ENCODE assay signal across 2 cellular contexts in the genomic region with DNA sequence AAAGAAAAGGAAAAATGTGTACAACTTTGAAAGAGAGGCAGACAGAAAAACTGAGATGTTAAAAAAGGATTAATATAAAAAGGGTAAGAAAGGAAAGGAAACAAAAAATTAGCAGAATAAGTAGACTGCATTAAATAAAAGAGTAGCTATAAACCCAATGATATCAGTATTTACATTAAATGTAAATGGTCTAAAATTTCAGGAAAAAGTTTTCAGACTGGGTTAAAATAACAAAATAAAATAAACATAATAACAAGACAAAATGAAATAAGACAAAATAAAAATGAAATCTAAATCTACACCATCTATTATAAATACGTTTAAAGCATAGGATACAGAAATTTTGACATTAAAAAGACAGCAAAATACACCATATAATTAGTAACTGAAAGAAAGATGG.
TF ChIP-seq lines count a peak whose summit lies in the region.

No MANE protein-coding gene starts in this region.

TF ChIP-seq in A549, 52 proteins besides CTCF, POLR2A, EP300 and RAD21 (continued from another document):
- no peak for TF ChIP-seq CEBPB (IDR thresholded peaks at IDR 0.05)
- no peak for TF ChIP-seq RNF2 (IDR thresholded peaks at IDR 0.05; ENCODE audit: borderline replicate concordance, low read depth)
- no peak for TF ChIP-seq MYC (IDR thresholded peaks at IDR 0.05; ENCODE audit: borderline replicate concordance, low read length)
- TF ChIP-seq ZC3H11A (IDR thresholded peaks at IDR 0.05): no peak
- TF ChIP-seq, protein P1, sequence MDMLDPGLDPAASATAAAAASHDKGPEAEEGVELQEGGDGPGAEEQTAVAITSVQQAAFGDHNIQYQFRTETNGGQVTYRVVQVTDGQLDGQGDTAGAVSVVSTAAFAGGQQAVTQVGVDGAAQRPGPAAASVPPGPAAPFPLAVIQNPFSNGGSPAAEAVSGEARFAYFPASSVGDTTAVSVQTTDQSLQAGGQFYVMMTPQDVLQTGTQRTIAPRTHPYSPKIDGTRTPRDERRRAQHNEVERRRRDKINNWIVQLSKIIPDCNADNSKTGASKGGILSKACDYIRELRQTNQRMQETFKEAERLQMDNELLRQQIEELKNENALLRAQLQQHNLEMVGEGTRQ (IDR thresholded peaks at IDR 0.05): no peak
- TF ChIP-seq KDM1A (IDR thresholded peaks at IDR 0.05; ENCODE audit: low read depth): no peak
- TF ChIP-seq, protein P2, sequence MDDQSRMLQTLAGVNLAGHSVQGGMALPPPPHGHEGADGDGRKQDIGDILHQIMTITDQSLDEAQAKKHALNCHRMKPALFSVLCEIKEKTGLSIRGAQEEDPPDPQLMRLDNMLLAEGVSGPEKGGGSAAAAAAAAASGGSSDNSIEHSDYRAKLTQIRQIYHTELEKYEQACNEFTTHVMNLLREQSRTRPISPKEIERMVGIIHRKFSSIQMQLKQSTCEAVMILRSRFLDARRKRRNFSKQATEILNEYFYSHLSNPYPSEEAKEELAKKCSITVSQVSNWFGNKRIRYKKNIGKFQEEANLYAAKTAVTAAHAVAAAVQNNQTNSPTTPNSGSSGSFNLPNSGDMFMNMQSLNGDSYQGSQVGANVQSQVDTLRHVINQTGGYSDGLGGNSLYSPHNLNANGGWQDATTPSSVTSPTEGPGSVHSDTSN (IDR thresholded peaks at IDR 0.05): no peak
- TF ChIP-seq NFE2L2 (conservative IDR thresholded peaks at IDR 0.05; ENCODE audit: low read length): no peak
- TF ChIP-seq ESRRA (IDR thresholded peaks at IDR 0.05; ENCODE audit: borderline replicate concordance, low read length): no peak
- no peak for TF ChIP-seq FOXS1 (CRISPR knock-in tag; IDR thresholded peaks at IDR 0.05)

TF ChIP-seq in K562, 482 proteins besides CTCF, POLR2A, EP300 and RAD21 (continued from another document):
- TF ChIP-seq, protein P3, sequence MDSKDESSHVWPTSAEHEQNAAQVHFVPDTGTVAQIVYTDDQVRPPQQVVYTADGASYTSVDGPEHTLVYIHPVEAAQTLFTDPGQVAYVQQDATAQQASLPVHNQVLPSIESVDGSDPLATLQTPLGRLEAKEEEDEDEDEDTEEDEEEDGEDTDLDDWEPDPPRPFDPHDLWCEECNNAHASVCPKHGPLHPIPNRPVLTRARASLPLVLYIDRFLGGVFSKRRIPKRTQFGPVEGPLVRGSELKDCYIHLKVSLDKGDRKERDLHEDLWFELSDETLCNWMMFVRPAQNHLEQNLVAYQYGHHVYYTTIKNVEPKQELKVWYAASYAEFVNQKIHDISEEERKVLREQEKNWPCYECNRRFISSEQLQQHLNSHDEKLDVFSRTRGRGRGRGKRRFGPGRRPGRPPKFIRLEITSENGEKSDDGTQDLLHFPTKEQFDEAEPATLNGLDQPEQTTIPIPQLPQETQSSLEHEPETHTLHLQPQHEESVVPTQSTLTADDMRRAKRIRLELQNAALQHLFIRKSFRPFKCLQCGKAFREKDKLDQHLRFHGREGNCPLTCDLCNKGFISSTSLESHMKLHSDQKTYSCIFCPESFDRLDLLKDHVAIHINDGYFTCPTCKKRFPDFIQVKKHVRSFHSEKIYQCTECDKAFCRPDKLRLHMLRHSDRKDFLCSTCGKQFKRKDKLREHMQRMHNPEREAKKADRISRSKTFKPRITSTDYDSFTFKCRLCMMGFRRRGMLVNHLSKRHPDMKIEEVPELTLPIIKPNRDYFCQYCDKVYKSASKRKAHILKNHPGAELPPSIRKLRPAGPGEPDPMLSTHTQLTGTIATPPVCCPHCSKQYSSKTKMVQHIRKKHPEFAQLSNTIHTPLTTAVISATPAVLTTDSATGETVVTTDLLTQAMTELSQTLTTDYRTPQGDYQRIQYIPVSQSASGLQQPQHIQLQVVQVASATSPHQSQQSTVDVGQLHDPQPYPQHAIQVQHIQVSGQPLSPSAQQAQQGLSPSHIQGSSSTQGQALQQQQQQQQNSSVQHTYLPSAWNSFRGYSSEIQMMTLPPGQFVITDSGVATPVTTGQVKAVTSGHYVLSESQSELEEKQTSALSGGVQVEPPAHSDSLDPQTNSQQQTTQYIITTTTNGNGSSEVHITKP (IDR thresholded peaks at IDR 0.05; ENCODE audit: partially characterized antibody): no peak
- TF ChIP-seq, protein P4, sequence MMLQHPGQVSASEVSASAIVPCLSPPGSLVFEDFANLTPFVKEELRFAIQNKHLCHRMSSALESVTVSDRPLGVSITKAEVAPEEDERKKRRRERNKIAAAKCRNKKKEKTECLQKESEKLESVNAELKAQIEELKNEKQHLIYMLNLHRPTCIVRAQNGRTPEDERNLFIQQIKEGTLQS (IDR thresholded peaks at IDR 0.05): no peak
- TF ChIP-seq, protein P4 (CRISPR knock-in tag; conservative IDR thresholded peaks at IDR 0.05): no peak
